14 cellular contexts compared by ENCODE assay signal in genomic region chr15:63389902-63390301, GRCh38. TPM values are rescaled to one million over a fixed set of nuclear protein-coding genes. Genes with fewer than 3 reads are reported as not detected.
DNase-seq lines count a peak whose midpoint lies in the region; ATAC-seq and TF ChIP-seq lines count a peak whose summit lies in the region.
"Had no signal": no experiment of that assay in that cellular context is flagged by ENCODE, and none has a peak within 500 bp of the region (broad histone marks: within the 10 kb centered on the region; RNA-seq: fewer than 3 reads in every experiment).

No MANE protein-coding gene starts in this region.

- H3K9me2 ChIP-seq in hepatocyte (replicated peaks; ENCODE audit: insufficient read depth) = no peaks in the 10 kb centered on the region

- intact Hi-C loops in Right ventricle myocardium superior (cut with DNase I) (loop anchor here (10.0 kb wide), 1 partner anchor 225 kb away; no protein-coding TSS in a partner anchor), left ventricle myocardium inferior (cut with micrococcal nuclease) (no loop called here), dorsolateral prefrontal cortex (cut with DNase I) (no loop called here)

- no peak overlapping the region for H2AFZ ChIP-seq in hepatocyte
- H2AFZ ChIP-seq: parathyroid adenoma had no signal

- H3K9me3 ChIP-seq in left ventricle myocardium inferior (replicated peaks) (no peaks in the 10 kb centered on the region), hepatocyte (ENCODE audit: low read depth) (no peaks in the 10 kb centered on the region), SJCRH30 (replicated peaks) (0 out of 2 replicates have a peak, but pooled peaks cover 5% of the 10 kb centered on the region)
- H3K9me3 ChIP-seq: esophagus squamous epithelium, suprapubic skin had no signal

- peaks cover 4% of the 10 kb centered on the region for H3K27me3 ChIP-seq in left ventricle myocardium inferior (ENCODE audit: low read depth)
- no peaks in the 10 kb centered on the region for H3K27me3 ChIP-seq in hepatocyte
- peaks cover 0 to 2% (median 0%) of the 10 kb centered on the region in 45 donors for H3K27me3 ChIP-seq in dorsolateral prefrontal cortex
- no peaks in the 10 kb centered on the region for H3K27me3 ChIP-seq in SJCRH30
- H3K27me3 ChIP-seq: esophagus squamous epithelium, suprapubic skin had no signal

- 69% methylated on average over 4 of the region's 4 CpGs for WGBS in hepatocyte (ENCODE audit: low lambda C conversion rate, missing lambda C conversion rate)

- no peak overlapping the region for H3K4me2 ChIP-seq in hepatocyte

- H3K27ac ChIP-seq in left ventricle myocardium inferior (replicated peaks) (no peak overlapping the region), hepatocyte (no peak overlapping the region), dorsolateral prefrontal cortex (no peak overlapping the region), SJCRH30 (no peak overlapping the region)
- H3K27ac ChIP-seq: parathyroid adenoma, suprapubic skin had no signal

- TF ChIP-seq CTCF in left ventricle myocardium inferior (IDR thresholded peaks at IDR 0.05; ENCODE audit: borderline replicate concordance) = no peak
- no peak for TF ChIP-seq CTCF in hepatocyte (IDR thresholded peaks at IDR 0.05; ENCODE audit: poor library complexity)
- no peak for TF ChIP-seq CTCF in dorsolateral prefrontal cortex (IDR thresholded peaks at IDR 0.05 in 54 of 56, conservative IDR thresholded peaks at IDR 0.05 in 2 of 56; ENCODE audit: low read depth in 1 of 56, partially characterized antibody in 56 of 56)

- peaks cover 22% of the 10 kb centered on the region for H3K4me1 ChIP-seq in left ventricle myocardium inferior
- peaks cover 13% of the 10 kb centered on the region for H3K4me1 ChIP-seq in hepatocyte (ENCODE audit: insufficient read depth)
- no peaks in the 10 kb centered on the region for H3K4me1 ChIP-seq in SJCRH30
- H3K4me1 ChIP-seq: parathyroid adenoma had no signal

- H3K36me3 ChIP-seq in left ventricle myocardium inferior (no peaks in the 10 kb centered on the region), hepatocyte (replicated peaks; ENCODE audit: insufficient read depth, low read depth) (no peaks in the 10 kb centered on the region), SJCRH30 (no peaks in the 10 kb centered on the region)
- H3K36me3 ChIP-seq: esophagus squamous epithelium, suprapubic skin had no signal

- H3K4me3 ChIP-seq in left ventricle myocardium inferior (no peak overlapping the region), hepatocyte (no peak overlapping the region), dorsolateral prefrontal cortex (no peak overlapping the region), SJCRH30 (no peak overlapping the region)
- H3K4me3 ChIP-seq: esophagus squamous epithelium, suprapubic skin had no signal

- ATAC-seq in Right ventricle myocardium superior (ENCODE audit: poor library complexity) = no peak
- ATAC-seq in HG03378 (IDR thresholded peaks at IDR 0.05; ENCODE audit: unreplicated experiment) = no peak
- ATAC-seq in HG03159 (IDR thresholded peaks at IDR 0.05; ENCODE audit: unreplicated experiment) = no peak

- H3K79me2 ChIP-seq in hepatocyte = no peaks in the 10 kb centered on the region
- H3K79me2 ChIP-seq: parathyroid adenoma had no signal

- DNase-seq in Right ventricle myocardium superior = peak; percentile 65
- no peak for DNase-seq in left ventricle myocardium inferior
- peak; percentile 83 to 92 for DNase-seq in NCI-H526 (lab: John Stamatoyannopoulos, UW)
- DNase-seq in hepatocyte (ENCODE audit: low spot score) = peak; percentile 75
- DNase-seq in dorsolateral prefrontal cortex = no peak
- DNase-seq in SJCRH30 = no peak
- DNase-seq: EL, esophagus squamous epithelium, immature natural killer cell had no signal

- H4K20me1 ChIP-seq in hepatocyte (ENCODE audit: insufficient read depth, poor library complexity, severe bottlenecking) = no peaks in the 10 kb centered on the region

RNA-seq across cellular contexts. Expression of gene CA12, which starts 8.3 kb away (rescaled TPM):
- total RNA-seq in Right ventricle myocardium superior (0.27 TPM), left ventricle myocardium inferior (0.25 TPM), hepatocyte (9.5 and 13.8 TPM in 2 replicates), dorsolateral prefrontal cortex (10 to 100 TPM in 4 of 120 experiments, 1 to 10 TPM in 106, under 1 TPM in 10; 0.37 to 18.4 (median 2.5) TPM)
- polyA plus RNA-seq in hepatocyte = 16.6 and 23.5 TPM in 2 replicates
- 0.57 and 0.94 TPM in 2 replicates for total RNA-seq in SJCRH30 (2014; rRNA removed; shearing (Covaris generic))
- total RNA-seq: T-helper 1 cell treated with Interleukin-12 subunit alpha and Interleukin-12 subunit beta and Interleukin-4 antibody, amounts not matched to agents 30 ng/mL and 1 ng/mL, for 36 hours had no signal
- polyA plus RNA-seq: immature natural killer cell had no signal

Comparison
In these comparisons a context has a peak if more than half of its experiments do, and no peak if none do; other contexts are left out.
1. DNase-seq: peak in Right ventricle myocardium superior (single experiment), NCI-H526 (2 of 2) and hepatocyte (single experiment); none in left ventricle myocardium inferior (single experiment), dorsolateral prefrontal cortex (0 of 10) and SJCRH30 (0 of 2).